Comparison of ENCODE assay signal across 17 cellular contexts in genomic region chr18:67483237-67483636, GRCh38. TPM values are rescaled to one million over a fixed set of nuclear protein-coding genes. Genes with fewer than 3 reads are reported as not detected.
DNase-seq lines count a peak whose midpoint lies in the region; ATAC-seq lines count a peak whose summit lies in the region.
"Had no signal": no experiment of that assay in that cellular context is flagged by ENCODE, and none has a peak within 500 bp of the region (broad histone marks: within the 10 kb centered on the region; RNA-seq: fewer than 3 reads in every experiment).

No MANE protein-coding gene starts in this region.

- H3K36me3 Mint-ChIP-seq in stimulated activated memory B cell treated with anti-CD40 and anti-IgM and Interleukin-4, amounts not matched to agents 10 μg/mL and 1 μg/mL and 100 μg/mL, for 72 hours, result no peaks in the 10 kb centered on the region
- H3K36me3 Mint-ChIP-seq: activated naive CD4-positive, alpha-beta T cell treated with anti-CD3 and anti-CD28 coated beads, Interleukin-2, amount 10 ng/mL, durations not matched to agents 7 days and 5 days; CD4-positive, CD25-positive, alpha-beta regulatory T cell had no signal

- H3K4me1 Mint-ChIP-seq in stimulated activated memory B cell treated with anti-CD40 and anti-IgM and Interleukin-4, amounts not matched to agents 10 μg/mL and 1 μg/mL and 100 μg/mL, for 72 hours, result no peaks in the 10 kb centered on the region
- H3K4me1 Mint-ChIP-seq: activated naive CD4-positive, alpha-beta T cell treated with anti-CD3 and anti-CD28 coated beads, Interleukin-2, amount 10 ng/mL, durations not matched to agents 7 days and 5 days; CD4-positive, CD25-positive, alpha-beta regulatory T cell had no signal

- ATAC-seq in stimulated activated memory B cell treated with anti-CD40 and anti-IgM and Interleukin-4, amounts not matched to agents 10 μg/mL and 1 μg/mL and 100 μg/mL, for 72 hours, result peak; percentile 47
- ATAC-seq in GM18907 (IDR thresholded peaks at IDR 0.05; ENCODE audit: unreplicated experiment) (no peak), HG02840 (IDR thresholded peaks at IDR 0.05; ENCODE audit: low FRiP score, unreplicated experiment) (no peak)
- ATAC-seq: heart left ventricle had no signal

- no peak overlapping the region for H3K27ac Mint-ChIP-seq in stimulated activated memory B cell treated with anti-CD40 and anti-IgM and Interleukin-4, amounts not matched to agents 10 μg/mL and 1 μg/mL and 100 μg/mL, for 72 hours
- H3K27ac Mint-ChIP-seq: activated naive CD4-positive, alpha-beta T cell treated with anti-CD3 and anti-CD28 coated beads, Interleukin-2, amount 10 ng/mL, durations not matched to agents 7 days and 5 days had no signal

- no peaks in the 10 kb centered on the region for H3K27me3 Mint-ChIP-seq in stimulated activated memory B cell treated with anti-CD40 and anti-IgM and Interleukin-4, amounts not matched to agents 10 μg/mL and 1 μg/mL and 100 μg/mL, for 72 hours
- H3K27me3 Mint-ChIP-seq: CD4-positive, CD25-positive, alpha-beta regulatory T cell had no signal

- H3K9me3 Mint-ChIP-seq in stimulated activated memory B cell treated with anti-CD40 and anti-IgM and Interleukin-4, amounts not matched to agents 10 μg/mL and 1 μg/mL and 100 μg/mL, for 72 hours, result no peaks in the 10 kb centered on the region
- H3K9me3 Mint-ChIP-seq: activated naive CD4-positive, alpha-beta T cell treated with anti-CD3 and anti-CD28 coated beads, Interleukin-2, amount 10 ng/mL, durations not matched to agents 7 days and 5 days had no signal

- no peak overlapping the region for H3K4me3 Mint-ChIP-seq in stimulated activated memory B cell treated with anti-CD40 and anti-IgM and Interleukin-4, amounts not matched to agents 10 μg/mL and 1 μg/mL and 100 μg/mL, for 72 hours
- H3K4me3 Mint-ChIP-seq: activated naive CD4-positive, alpha-beta T cell treated with anti-CD3 and anti-CD28 coated beads, Interleukin-2, amount 10 ng/mL, durations not matched to agents 7 days and 5 days; CD4-positive, CD25-positive, alpha-beta regulatory T cell had no signal

- peak; percentile 7 for DNase-seq in NCI-H748 (lab: John Stamatoyannopoulos, UW; ENCODE audit: unreplicated experiment)
- no peak for DNase-seq in NCI-H748 treated with DMSO at 0.1 percent for 48 hours (lab: John Stamatoyannopoulos, UW)
- peak; percentile 24 to 72 for DNase-seq in SHP77 (lab: John Stamatoyannopoulos, UW)
- peak; percentile 0 to 60 for DNase-seq in lung microvascular endothelial cell (ENCODE audit: low read depth in 2 of 2)
- DNase-seq in dedifferentiated amniotic fluid mesenchymal stem cell (ENCODE audit: extremely low spot score), result no peak
- DNase-seq: activated CD4-positive, alpha-beta T cell treated with anti-CD3 and anti-CD28 coated beads for 48 hours; activated naive CD4-positive, alpha-beta T cell treated with anti-CD3 and anti-CD28 coated beads, Interleukin-2, amount 10 ng/mL, durations not matched to agents 7 days and 5 days; activated T-cell treated with anti-CD3 and anti-CD28 coated beads, Interleukin-2, amount 50 U/mL, for 1 hour; CD4-positive, CD25-positive, alpha-beta regulatory T cell; DND-41; heart left ventricle; IMR-90; islet precursor cell; tibial artery had no signal

RNA-seq across cellular contexts. Expression of gene DSEL, which starts 33.3 kb away (rescaled TPM):
- 5.7 and 7.3 TPM in 2 replicates for total RNA-seq in lung microvascular endothelial cell

Comparison
In these comparisons a context has a peak if more than half of its experiments do, and no peak if none do; other contexts are left out.
1. DNase-seq: peak in NCI-H748 (single experiment), SHP77 (2 of 2) and lung microvascular endothelial cell (2 of 2); none in NCI-H748 treated with DMSO at 0.1 percent for 48 hours (single experiment) and dedifferentiated amniotic fluid mesenchymal stem cell (single experiment).